In the genomic region with DNA sequence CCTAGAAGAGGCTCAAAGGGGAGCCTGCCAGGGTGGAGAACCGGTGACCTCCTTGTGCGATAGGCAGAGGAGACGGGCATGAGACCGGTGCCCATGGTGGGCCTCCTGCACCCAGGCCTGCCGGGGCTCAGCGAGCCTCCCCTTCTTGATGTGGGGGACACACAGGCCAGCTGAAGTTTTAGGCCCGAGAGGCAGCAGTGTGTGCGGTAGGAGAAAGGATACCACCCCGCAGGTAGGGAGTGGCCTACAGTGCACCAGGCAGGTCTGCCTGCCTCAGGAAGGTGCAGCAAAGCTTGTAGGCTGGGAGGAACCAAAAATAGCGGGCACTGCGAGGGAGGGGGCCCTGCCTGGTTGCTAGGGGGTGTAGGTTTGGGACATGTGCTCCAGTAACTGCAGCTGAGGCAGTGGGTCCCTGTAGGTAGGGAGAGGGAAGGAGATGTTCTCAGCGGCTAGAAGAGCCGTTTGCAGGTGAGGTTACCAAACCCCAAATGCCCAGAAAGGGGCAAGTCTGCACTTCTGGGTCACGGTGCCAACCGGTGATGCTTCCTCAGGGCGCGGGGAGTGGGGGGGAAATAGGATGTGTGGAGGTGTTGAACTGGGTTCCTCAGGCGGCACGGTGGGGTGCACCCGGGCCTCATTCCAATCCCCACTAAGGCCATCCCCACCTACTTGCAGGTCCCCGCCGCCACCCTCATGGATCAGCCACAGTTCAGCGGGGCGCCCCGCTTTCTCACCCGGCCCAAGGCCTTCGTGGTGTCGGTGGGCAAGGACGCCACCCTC, we compare ENCODE assay signal across 17 cellular contexts. TPM values are rescaled to one million over a fixed set of nuclear protein-coding genes. Genes with fewer than 3 reads are reported as not detected.
DNase-seq lines count a peak whose midpoint lies in the region; ATAC-seq and TF ChIP-seq lines count a peak whose summit lies in the region.
"Had no signal": no experiment of that assay in that cellular context is flagged by ENCODE, and none has a peak within 500 bp of the region (broad histone marks: within the 10 kb centered on the region; RNA-seq: fewer than 3 reads in every experiment).

No MANE protein-coding gene starts in this region.

- intact Hi-C loops in activated CD8-positive, alpha-beta T cell treated with anti-CD3 and anti-CD28 coated beads for 36 hours (cut with micrococcal nuclease) = no loop called here
- intact Hi-C loops in naive thymus-derived CD4-positive, alpha-beta T cell (cut with micrococcal nuclease) = no loop called here

- no peak overlapping the region for H3K27ac Mint-ChIP-seq in stimulated activated naive CD8-positive, alpha-beta T cell treated with anti-CD3 and anti-CD28 coated beads, Interleukin-15, Interleukin-2, amounts not matched to agents 100 ng/mL and 50 ng/mL, for 24 hours
- no peak overlapping the region for H3K27ac Mint-ChIP-seq in activated CD8-positive, alpha-beta T cell treated with anti-CD3 and anti-CD28 coated beads for 36 hours
- peak overlapping the region in 4 of 9 donors; percentile 8 to 76 (median 70) for H3K27ac Mint-ChIP-seq in naive thymus-derived CD4-positive, alpha-beta T cell
- H3K27ac Mint-ChIP-seq: dendritic cell treated with granulocyte-macrophage colony-stimulating factor and Interleukin-4, amounts not matched to agents 40 ng/mL and 50 ng/mL, for 4 days had no signal

- H3K4me1 ChIP-seq in naive thymus-derived CD4-positive, alpha-beta T cell (ENCODE audit: control insufficient read depth in 2 of 2, insufficient read depth in 2 of 2, low read length in 2 of 2) = no peaks in the 10 kb centered on the region

- no peak for DNase-seq in stimulated activated naive CD8-positive, alpha-beta T cell treated with anti-CD3 and anti-CD28 coated beads, Interleukin-15, Interleukin-2, amounts not matched to agents 100 U/mL and 50 U/mL, for 24 hours
- DNase-seq in activated CD8-positive, alpha-beta T cell treated with anti-CD3 and anti-CD28 coated beads for 36 hours = no peak
- peak in 1 of 9 donors; percentile 20 for DNase-seq in naive thymus-derived CD4-positive, alpha-beta T cell
- DNase-seq in kidney glomerular epithelial cell (lab: John Stamatoyannopoulos, UW) (no peak), SW 1271 (lab: John Stamatoyannopoulos, UW) (no peak)
- DNase-seq in activated T-cell treated with anti-CD3 and anti-CD28 coated beads, Interleukin-2, amount 50 U/mL, for 1 hour = no peak
- DNase-seq: activated CD4-positive, alpha-beta T cell treated with anti-CD3 and anti-CD28 coated beads for 48 hours; BE2C; DND-41; glutamatergic neuron; kidney; NCI-H1436 treated with DMSO at 0.1 percent for 48 hours; NCI-H345 had no signal

- no peaks in the 10 kb centered on the region for H3K27me3 ChIP-seq in naive thymus-derived CD4-positive, alpha-beta T cell (ENCODE audit: control insufficient read depth in 2 of 2, insufficient read depth in 2 of 2, low read length in 2 of 2)
- H3K27me3 ChIP-seq: ascending aorta, BE2C had no signal

- POLR2A ChIA-PET in activated CD8-positive, alpha-beta T cell treated with anti-CD3 and anti-CD28 coated beads for 36 hours (lab: Charles Lee) = interaction anchor here (1.1 kb wide), 1 partner anchor 38 kb away, joined by 3 read pairs; no protein-coding TSS in a partner anchor
- POLR2A ChIA-PET in naive thymus-derived CD4-positive, alpha-beta T cell (lab: Charles Lee) = interaction anchor here (1.0 kb wide), 1 partner anchor 12 kb away, joined by 5 read pairs; no protein-coding TSS in a partner anchor

- TF ChIP-seq CTCF in activated CD8-positive, alpha-beta T cell treated with anti-CD3 and anti-CD28 coated beads for 36 hours (IDR thresholded peaks at IDR 0.05) = no peak

- H3K9me3 ChIP-seq in naive thymus-derived CD4-positive, alpha-beta T cell (ENCODE audit: control insufficient read depth in 2 of 3, low read length in 3 of 3) = no peaks in the 10 kb centered on the region
- H3K9me3 ChIP-seq: ascending aorta, BE2C, suprapubic skin had no signal

- H3K4me3 ChIP-seq in naive thymus-derived CD4-positive, alpha-beta T cell (ENCODE audit: low read length) = no peak overlapping the region
- H3K4me3 ChIP-seq: ascending aorta, suprapubic skin had no signal

- H3K36me3 ChIP-seq in naive thymus-derived CD4-positive, alpha-beta T cell (ENCODE audit: control insufficient read depth in 2 of 3, insufficient read depth in 3 of 3, low read length in 3 of 3) = peaks cover 0 to 15% (median 0%) of the 10 kb centered on the region in 3 experiments
- H3K36me3 ChIP-seq: ascending aorta, BE2C, suprapubic skin had no signal

- peaks cover 1% of the 10 kb centered on the region for H3K27me3 Mint-ChIP-seq in stimulated activated naive CD8-positive, alpha-beta T cell treated with anti-CD3 and anti-CD28 coated beads, Interleukin-15, Interleukin-2, amounts not matched to agents 100 ng/mL and 50 ng/mL, for 24 hours
- peaks cover under 1% of the 10 kb centered on the region for H3K27me3 Mint-ChIP-seq in activated CD8-positive, alpha-beta T cell treated with anti-CD3 and anti-CD28 coated beads for 36 hours
- H3K27me3 Mint-ChIP-seq in naive thymus-derived CD4-positive, alpha-beta T cell = peaks cover 0 to 3% (median 1%) of the 10 kb centered on the region in 5 donors

- no peak overlapping the region for H3K27ac ChIP-seq in naive thymus-derived CD4-positive, alpha-beta T cell (ENCODE audit: low read depth, low read length)
- H3K27ac ChIP-seq: ascending aorta, suprapubic skin had no signal

- ATAC-seq in stimulated activated naive CD8-positive, alpha-beta T cell treated with anti-CD3 and anti-CD28 coated beads, Interleukin-15, Interleukin-2, amounts not matched to agents 100 U/mL and 50 U/mL, for 24 hours = no peak
- no peak for ATAC-seq in activated CD8-positive, alpha-beta T cell treated with anti-CD3 and anti-CD28 coated beads for 36 hours
- no peak for ATAC-seq in naive thymus-derived CD4-positive, alpha-beta T cell

- peak overlapping the region; percentile 26 for H3K4me3 Mint-ChIP-seq in stimulated activated naive CD8-positive, alpha-beta T cell treated with anti-CD3 and anti-CD28 coated beads, Interleukin-15, Interleukin-2, amounts not matched to agents 100 ng/mL and 50 ng/mL, for 24 hours
- peak overlapping the region; percentile 20 for H3K4me3 Mint-ChIP-seq in activated CD8-positive, alpha-beta T cell treated with anti-CD3 and anti-CD28 coated beads for 36 hours
- H3K4me3 Mint-ChIP-seq in naive thymus-derived CD4-positive, alpha-beta T cell = peak overlapping the region in 9 of 10 donors; percentile 12 to 75 (median 51)
- H3K4me3 Mint-ChIP-seq: dendritic cell treated with granulocyte-macrophage colony-stimulating factor and Interleukin-4, amounts not matched to agents 40 ng/mL and 50 ng/mL, for 4 days had no signal

- no peaks in the 10 kb centered on the region for H3K9me3 Mint-ChIP-seq in stimulated activated naive CD8-positive, alpha-beta T cell treated with anti-CD3 and anti-CD28 coated beads, Interleukin-15, Interleukin-2, amounts not matched to agents 100 ng/mL and 50 ng/mL, for 24 hours
- H3K9me3 Mint-ChIP-seq in activated CD8-positive, alpha-beta T cell treated with anti-CD3 and anti-CD28 coated beads for 36 hours = no peaks in the 10 kb centered on the region
- no peaks in the 10 kb centered on the region for H3K9me3 Mint-ChIP-seq in naive thymus-derived CD4-positive, alpha-beta T cell
- H3K9me3 Mint-ChIP-seq: dendritic cell treated with granulocyte-macrophage colony-stimulating factor and Interleukin-4, amounts not matched to agents 40 ng/mL and 50 ng/mL, for 4 days had no signal

- no peaks in the 10 kb centered on the region for H3K36me3 Mint-ChIP-seq in stimulated activated naive CD8-positive, alpha-beta T cell treated with anti-CD3 and anti-CD28 coated beads, Interleukin-15, Interleukin-2, amounts not matched to agents 100 ng/mL and 50 ng/mL, for 24 hours (ENCODE audit: low read depth)
- no peaks in the 10 kb centered on the region for H3K36me3 Mint-ChIP-seq in activated CD8-positive, alpha-beta T cell treated with anti-CD3 and anti-CD28 coated beads for 36 hours (ENCODE audit: low read depth)
- no peaks in the 10 kb centered on the region for H3K36me3 Mint-ChIP-seq in naive thymus-derived CD4-positive, alpha-beta T cell

- H3K4me1 Mint-ChIP-seq in stimulated activated naive CD8-positive, alpha-beta T cell treated with anti-CD3 and anti-CD28 coated beads, Interleukin-15, Interleukin-2, amounts not matched to agents 100 ng/mL and 50 ng/mL, for 24 hours (ENCODE audit: low read depth) = no peaks in the 10 kb centered on the region
- peaks cover 5% of the 10 kb centered on the region for H3K4me1 Mint-ChIP-seq in activated CD8-positive, alpha-beta T cell treated with anti-CD3 and anti-CD28 coated beads for 36 hours (ENCODE audit: low read depth)
- H3K4me1 Mint-ChIP-seq in naive thymus-derived CD4-positive, alpha-beta T cell = peaks cover 3 to 13% (median 5%) of the 10 kb centered on the region in 7 donors

- CTCF ChIA-PET in activated CD8-positive, alpha-beta T cell treated with anti-CD3 and anti-CD28 coated beads for 36 hours (lab: Charles Lee) = interaction anchor here (1.1 kb wide), 1 partner anchor 74 kb away, joined by 3 read pairs; no protein-coding TSS in a partner anchor
- CTCF ChIA-PET in naive thymus-derived CD4-positive, alpha-beta T cell (lab: Charles Lee) = no interaction called here

RNA-seq across cellular contexts. Expression of gene OBSCN, which starts 3.4 kb away (rescaled TPM):
- total RNA-seq in activated CD8-positive, alpha-beta T cell treated with anti-CD3 and anti-CD28 coated beads for 36 hours = 10 to 100 TPM; 21.6 to 23.7 TPM
- total RNA-seq in naive thymus-derived CD4-positive, alpha-beta T cell = 100 to 1,000 TPM in 3 of 5 experiments, 10 to 100 TPM in 2; 27.4 to 132 (median 110) TPM
- polyA plus RNA-seq in naive thymus-derived CD4-positive, alpha-beta T cell = 1 to 10 TPM; 1.3 to 3.8 TPM

RNA-seq across cellular contexts. Expression of gene IBA57, which starts 45.7 kb away (rescaled TPM):
- total RNA-seq in activated CD8-positive, alpha-beta T cell treated with anti-CD3 and anti-CD28 coated beads for 36 hours = 10 to 100 TPM in 1 of 2 experiments, 1 to 10 TPM in 1; 9.7 to 10.8 TPM
- 10 to 100 TPM in 4 of 5 experiments, 1 to 10 TPM in 1; 9.3 to 17.1 (median 10.9) TPM for total RNA-seq in naive thymus-derived CD4-positive, alpha-beta T cell
- polyA plus RNA-seq in naive thymus-derived CD4-positive, alpha-beta T cell = 1 to 10 TPM; 5.4 to 5.6 TPM
